In genomic region chr6:36984581-36985383, GRCh38 we compare ENCODE assay signal across 9 cellular contexts. TPM values are rescaled to one million over a fixed set of nuclear protein-coding genes. Genes with fewer than 3 reads are reported as not detected.
A peak's percentile ranks its signal among the peaks of the same experiment; 100 is the strongest.
DNase-seq lines count a peak whose midpoint lies in the region; ATAC-seq, FAIRE-seq and TF ChIP-seq lines count a peak whose summit lies in the region.
"Had no signal": no experiment of that assay in that cellular context is flagged by ENCODE, and none has a peak within 500 bp of the region (broad histone marks: within the 10 kb centered on the region; RNA-seq: fewer than 3 reads in every experiment).

No MANE protein-coding gene starts in this region.

- ATAC-seq in Panc1 (no peak), HG03520 (IDR thresholded peaks at IDR 0.05; ENCODE audit: unreplicated experiment) (no peak)

- H3K9ac ChIP-seq in adipocyte (ENCODE audit: low read length): peak overlapping the region; percentile 99

- H3K36me3 ChIP-seq in Panc1 (ENCODE audit: control insufficient read depth, insufficient read depth, low read length) (peaks cover 5% of the 10 kb centered on the region; the same call in 1 of the 2 replicates), adipocyte (ENCODE audit: control insufficient read depth, insufficient read depth, low read length, severe bottlenecking) (no peaks in the 10 kb centered on the region), hepatocyte (replicated peaks; ENCODE audit: insufficient read depth, low read depth) (no peaks in the 10 kb centered on the region), small intestine (ENCODE audit: control insufficient read depth in 2 of 2, insufficient read depth in 2 of 2, low read length in 2 of 2) (peaks cover 0 to 2% of the 10 kb centered on the region in 2 donors)

- intact Hi-C loops in Panc1 (cut with micrococcal nuclease; ENCODE audit: unreplicated experiment): loop anchor here (10.0 kb wide), 1 partner anchor 100 kb away; the partner anchor contains the start of gene C6orf89

- WGBS in hepatocyte (ENCODE audit: low lambda C conversion rate, missing lambda C conversion rate): 9% methylated on average over 16 of the region's 19 CpGs
- 2 to 5% (median 5%) methylated on average over 19 of the region's 19 CpGs for WGBS in small intestine, 3 donors

- H3K27me3 ChIP-seq in Panc1 (ENCODE audit: control insufficient read depth, insufficient read depth, low read length) (no peaks in the 10 kb centered on the region), adipocyte (replicated peaks; ENCODE audit: control insufficient read depth, insufficient read depth, low read length) (no peaks in the 10 kb centered on the region), hepatocyte (no peaks in the 10 kb centered on the region), small intestine (ENCODE audit: control insufficient read depth in 2 of 2, insufficient read depth in 2 of 2, low read length in 2 of 2) (no peaks in the 10 kb centered on the region)

- H3K27ac ChIP-seq in Panc1 (ENCODE audit: low read length) (peak overlapping the region; percentile 81), hepatocyte (peak overlapping the region; percentile 97), small intestine (ENCODE audit: low read depth in 1 of 2, low read length in 1 of 2) (peak overlapping the region in 1 of 2 donors; percentile 63)

- H3K4me1 ChIP-seq in Panc1 (ENCODE audit: control insufficient read depth, insufficient read depth, low read length) (peaks cover 25% of the 10 kb centered on the region), adipocyte (ENCODE audit: control insufficient read depth, insufficient read depth, low read length) (peaks cover 42% of the 10 kb centered on the region), hepatocyte (ENCODE audit: insufficient read depth) (peaks cover 22% of the 10 kb centered on the region), small intestine (ENCODE audit: control insufficient read depth in 2 of 2, insufficient read depth in 1 of 2, low read depth in 1 of 2, low read length in 1 of 2) (peaks cover 6 to 11% of the 10 kb centered on the region in 2 donors)

- CTCF ChIA-PET in Panc1 (lab: Charles Lee): no interaction called here

- peak overlapping the region; percentile 72 to 97 for H3K4me3 ChIP-seq in Panc1 (ENCODE audit: low read depth in 2 of 2, low read length in 2 of 2)
- H3K4me3 ChIP-seq in adipocyte (ENCODE audit: low read length): peak overlapping the region; percentile 99
- peak overlapping the region; percentile 99 for H3K4me3 ChIP-seq in hepatocyte
- peak overlapping the region; percentile 93 to 100 for H3K4me3 ChIP-seq in small intestine (ENCODE audit: low read depth in 1 of 2, low read length in 2 of 2)

- TF ChIP-seq CTCF in Panc1 (IDR thresholded peaks at IDR 0.05) (no peak), hepatocyte (IDR thresholded peaks at IDR 0.05; ENCODE audit: poor library complexity) (no peak)

- peak overlapping the region; percentile 83 for H3K4me2 ChIP-seq in hepatocyte

- H3K79me2 ChIP-seq in hepatocyte: peaks cover 67% of the 10 kb centered on the region

- BruUV-seq in Panc1 (replicated peaks; lab: Mats Ljungman, UMichigan): no TSS peak

- H3K9me3 ChIP-seq in Panc1 (ENCODE audit: control insufficient read depth, insufficient read depth, low read depth, low read length) (no peaks in the 10 kb centered on the region), adipocyte (ENCODE audit: control insufficient read depth, low read length) (no peaks in the 10 kb centered on the region), hepatocyte (ENCODE audit: low read depth) (no peaks in the 10 kb centered on the region), small intestine (ENCODE audit: control insufficient read depth, low read depth) (no peaks in the 10 kb centered on the region)

- in situ Hi-C loops in Panc1 (cut with HindIII; ENCODE audit: low pct_unique_long_range_greater_than_20kb, low sequenced_read_pairs): no loop called here

- DNase-seq in DMS 273 (lab: John Stamatoyannopoulos, UW; ENCODE audit: unreplicated experiment): peak; percentile 49
- DNase-seq in DMS 273 treated with DMSO at 0.1 percent for 48 hours (lab: John Stamatoyannopoulos, UW): no peak
- no peak for DNase-seq in Panc1 (ENCODE audit: low read depth, low spot score)
- peak; percentile 80 for DNase-seq in adipocyte (ENCODE audit: low read depth)
- DNase-seq in hepatocyte (ENCODE audit: low spot score): peak; percentile 76
- DNase-seq in small intestine: no peak
- DNase-seq in NCI-H2196 (lab: John Stamatoyannopoulos, UW; ENCODE audit: unreplicated experiment): no peak

- H2AFZ ChIP-seq in hepatocyte: peak overlapping the region; percentile 49

- peaks cover 47% of the 10 kb centered on the region for H4K20me1 ChIP-seq in hepatocyte (ENCODE audit: insufficient read depth, poor library complexity, severe bottlenecking)

- no peak for FAIRE-seq in small intestine (lab: Jason Lieb, UNC)
- FAIRE-seq: A204.1 had no signal

- no peaks in the 10 kb centered on the region for H3K9me2 ChIP-seq in hepatocyte (replicated peaks; ENCODE audit: insufficient read depth)

- POLR2A ChIA-PET in Panc1 (lab: Charles Lee): interaction anchor here (0.6 kb wide), 3 partner anchors 199 to 265 kb away, joined by 5 to 11 read pairs (median 5); no protein-coding TSS in a partner anchor

RNA-seq across cellular contexts. Expression of gene MTCH1, which starts 1.2 kb away (rescaled TPM):
- total RNA-seq in Panc1 (2021; ENCODE audit: unreplicated experiment) (223 TPM), hepatocyte (184 and 203 TPM in 2 replicates)
- polyA plus RNA-seq in Panc1 (2012; ENCODE audit: insufficient read length): 267 TPM
- polyA plus RNA-seq in hepatocyte (359 and 395 TPM in 2 replicates), small intestine (100 to 1,000 TPM; 122 to 134 (median 125) TPM)

RNA-seq across cellular contexts. Expression of gene FGD2, which starts 20.7 kb away (rescaled TPM):
- total RNA-seq in Panc1 (2021; ENCODE audit: unreplicated experiment) (0.10 TPM), hepatocyte (2.5 and 4.6 TPM in 2 replicates)
- polyA plus RNA-seq in Panc1 (2012; ENCODE audit: insufficient read length): 0.16 TPM
- polyA plus RNA-seq in hepatocyte (3.7 and 5.2 TPM in 2 replicates), small intestine (1 to 10 TPM; 1.1 to 8.8 (median 5.7) TPM)

RNA-seq across cellular contexts. Expression of gene PI16, which starts 30.2 kb away (rescaled TPM):
- total RNA-seq in Panc1 (2021; ENCODE audit: unreplicated experiment) (not detected), hepatocyte (not detected in 2 replicates)
- not detected for polyA plus RNA-seq in Panc1 (2012; ENCODE audit: insufficient read length)
- polyA plus RNA-seq in hepatocyte (0.28 TPM in 1 of 2 replicates, not detected in the other), small intestine (1 to 10 TPM in 1 of 3 donors, under 1 TPM in 1, not detected in 1; 0.27 to 2.3 TPM)

Comparison
In these comparisons a context has a peak if more than half of its experiments do, and no peak if none do; other contexts are left out.
1. DNase-seq: peak in DMS 273 (single experiment), adipocyte (single experiment) and hepatocyte (single experiment); none in DMS 273 treated with DMSO at 0.1 percent for 48 hours (single experiment), Panc1 (single experiment), small intestine (single experiment) and NCI-H2196 (single experiment).
2. Peak in every context shown above with its lines, with median percentiles within 50 percentile points of each other: H3K4me3 ChIP-seq.